8 cellular contexts compared by ENCODE assay signal in the genomic region with DNA sequence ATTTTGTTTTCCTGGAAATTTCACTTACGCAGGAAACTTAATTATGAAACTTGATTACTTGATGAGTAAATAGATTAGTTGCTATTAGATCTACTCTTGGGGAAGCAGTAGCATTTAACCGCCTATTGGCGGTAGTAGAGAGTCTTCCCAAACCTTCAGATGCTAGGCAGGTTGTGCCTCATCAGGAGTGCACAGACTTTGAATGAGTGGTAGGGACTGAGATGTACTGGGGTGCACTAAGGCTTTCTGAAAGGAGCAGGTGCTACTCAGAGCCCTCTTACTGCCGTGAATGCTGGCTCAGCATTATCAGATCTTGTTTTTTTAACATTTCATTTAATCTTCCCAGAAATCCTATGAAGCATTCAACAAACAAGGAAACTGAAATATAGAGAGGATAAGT. TPM values are rescaled to one million over a fixed set of nuclear protein-coding genes. Genes with fewer than 3 reads are reported as not detected.
DNase-seq lines count a peak whose midpoint lies in the region; FAIRE-seq and TF ChIP-seq lines count a peak whose summit lies in the region.

No MANE protein-coding gene starts in this region.

- no peaks in the 10 kb centered on the region for H3F3A ChIP-seq in neural cell (ENCODE audit: insufficient read depth, low read length, poor library complexity, severe bottlenecking)

- FAIRE-seq in frontal cortex (lab: Jason Lieb, UNC) = no peak

- peak; percentile 64 for TF ChIP-seq CTCF in GM12874 (IDR thresholded peaks at IDR 0.05; ENCODE audit: insufficient read depth, low read depth, low read length)
- TF ChIP-seq CTCF in neural cell (IDR thresholded peaks at IDR 0.05; ENCODE audit: poor library complexity, severe bottlenecking) = peak; percentile 58

- TF ChIP-seq EP300 in neural cell (conservative IDR thresholded peaks at IDR 0.05; ENCODE audit: poor library complexity, severe bottlenecking) = no peak

- no peaks in the 10 kb centered on the region for H3K36me3 ChIP-seq in neural cell (ENCODE audit: insufficient read depth, low read length)

- no peak overlapping the region for H3K9ac ChIP-seq in neural cell (ENCODE audit: low read length)

- H3K4me2 ChIP-seq in neural cell (ENCODE audit: low read length) = no peak overlapping the region

- H4K20me1 ChIP-seq in neural cell (ENCODE audit: insufficient read depth) = no peaks in the 10 kb centered on the region

- no peak overlapping the region for H2AFZ ChIP-seq in neural cell (ENCODE audit: low read depth, low read length)

- no peaks in the 10 kb centered on the region for H3K27me3 ChIP-seq in neural cell (ENCODE audit: insufficient read depth, low read depth, low read length)

- no peaks in the 10 kb centered on the region for H3K9me2 ChIP-seq in neural cell (ENCODE audit: insufficient read depth, low read length)

- H3K9me3 ChIP-seq in neural cell (ENCODE audit: low read length) = no peaks in the 10 kb centered on the region

- DNase-seq in AML-193 (lab: John Stamatoyannopoulos, UW) = peak; percentile 63 to 77
- DNase-seq in NCI-H69 (lab: John Stamatoyannopoulos, UW) = peak; percentile 68
- DNase-seq in cerebellum (ENCODE audit: low spot score) = peak; percentile 19
- DNase-seq in SKM-1 (lab: John Stamatoyannopoulos, UW; ENCODE audit: unreplicated experiment) = no peak
- no peak for DNase-seq in frontal cortex (ENCODE audit: low spot score in 2 of 2)
- DNase-seq in NCI-H524 treated with DMSO at 0.1 percent for 48 hours (lab: John Stamatoyannopoulos, UW) = no peak

- no peak overlapping the region for H3K4me3 ChIP-seq in neural cell (ENCODE audit: low read length)

- H3K79me2 ChIP-seq in neural cell (replicated peaks; ENCODE audit: insufficient read depth, low read length) = peaks cover 9% of the 10 kb centered on the region

- no peak overlapping the region for H3K27ac ChIP-seq in neural cell (ENCODE audit: low read length)

- no peak for TF ChIP-seq RAD21 in neural cell (conservative IDR thresholded peaks at IDR 0.05)

TF ChIP-seq in neural cell, 6 proteins besides CTCF, POLR2A, EP300 and RAD21:
- no peak for TF ChIP-seq EZH2 (IDR thresholded peaks at IDR 0.05; ENCODE audit: borderline replicate concordance, insufficient read depth, low read length, poor library complexity, severe bottlenecking)
- TF ChIP-seq, protein P1, sequence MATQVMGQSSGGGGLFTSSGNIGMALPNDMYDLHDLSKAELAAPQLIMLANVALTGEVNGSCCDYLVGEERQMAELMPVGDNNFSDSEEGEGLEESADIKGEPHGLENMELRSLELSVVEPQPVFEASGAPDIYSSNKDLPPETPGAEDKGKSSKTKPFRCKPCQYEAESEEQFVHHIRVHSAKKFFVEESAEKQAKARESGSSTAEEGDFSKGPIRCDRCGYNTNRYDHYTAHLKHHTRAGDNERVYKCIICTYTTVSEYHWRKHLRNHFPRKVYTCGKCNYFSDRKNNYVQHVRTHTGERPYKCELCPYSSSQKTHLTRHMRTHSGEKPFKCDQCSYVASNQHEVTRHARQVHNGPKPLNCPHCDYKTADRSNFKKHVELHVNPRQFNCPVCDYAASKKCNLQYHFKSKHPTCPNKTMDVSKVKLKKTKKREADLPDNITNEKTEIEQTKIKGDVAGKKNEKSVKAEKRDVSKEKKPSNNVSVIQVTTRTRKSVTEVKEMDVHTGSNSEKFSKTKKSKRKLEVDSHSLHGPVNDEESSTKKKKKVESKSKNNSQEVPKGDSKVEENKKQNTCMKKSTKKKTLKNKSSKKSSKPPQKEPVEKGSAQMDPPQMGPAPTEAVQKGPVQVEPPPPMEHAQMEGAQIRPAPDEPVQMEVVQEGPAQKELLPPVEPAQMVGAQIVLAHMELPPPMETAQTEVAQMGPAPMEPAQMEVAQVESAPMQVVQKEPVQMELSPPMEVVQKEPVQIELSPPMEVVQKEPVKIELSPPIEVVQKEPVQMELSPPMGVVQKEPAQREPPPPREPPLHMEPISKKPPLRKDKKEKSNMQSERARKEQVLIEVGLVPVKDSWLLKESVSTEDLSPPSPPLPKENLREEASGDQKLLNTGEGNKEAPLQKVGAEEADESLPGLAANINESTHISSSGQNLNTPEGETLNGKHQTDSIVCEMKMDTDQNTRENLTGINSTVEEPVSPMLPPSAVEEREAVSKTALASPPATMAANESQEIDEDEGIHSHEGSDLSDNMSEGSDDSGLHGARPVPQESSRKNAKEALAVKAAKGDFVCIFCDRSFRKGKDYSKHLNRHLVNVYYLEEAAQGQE (IDR thresholded peaks at IDR 0.05; ENCODE audit: borderline replicate concordance) = no peak
- no peak for TF ChIP-seq TAF1 (IDR thresholded peaks at IDR 0.05; ENCODE audit: low read depth)
- TF ChIP-seq POLR2AphosphoS5 (IDR thresholded peaks at IDR 0.05) = no peak

RNA-seq across cellular contexts. Expression of a gene that starts 7.7 kb away (rescaled TPM):
- 22.9 TPM for total RNA-seq in cerebellum
- polyA plus RNA-seq in neural cell = 43.6 and 45.3 TPM in 2 replicates
- 41.4 and 47.8 TPM in 2 replicates for polyA minus RNA-seq in neural cell
- 28.9 TPM for total RNA-seq in frontal cortex

RNA-seq across cellular contexts. Expression of a gene that starts 7.8 kb away (rescaled TPM):
- total RNA-seq in cerebellum (7.3 TPM), frontal cortex (11.0 TPM)
- polyA plus RNA-seq in neural cell = 40.7 and 45.1 TPM in 2 replicates
- polyA minus RNA-seq in neural cell = 21.9 and 22.6 TPM in 2 replicates

RNA-seq across cellular contexts. Expression of a gene that starts 15.6 kb away (rescaled TPM):
- 75.4 TPM for total RNA-seq in cerebellum
- polyA plus RNA-seq in neural cell = 263 and 289 TPM in 2 replicates
- polyA minus RNA-seq in neural cell = 112 and 127 TPM in 2 replicates
- total RNA-seq in frontal cortex = 92.5 TPM

RNA-seq across cellular contexts. Expression of a gene that starts 16.1 kb away (rescaled TPM):
- 289 TPM for total RNA-seq in cerebellum
- 1,801 and 2,017 TPM in 2 replicates for polyA plus RNA-seq in neural cell
- 363 and 381 TPM in 2 replicates for polyA minus RNA-seq in neural cell
- total RNA-seq in frontal cortex = 489 TPM

RNA-seq across cellular contexts. Expression of a gene that starts 41.9 kb away (rescaled TPM):
- total RNA-seq in cerebellum (149 TPM), frontal cortex (279 TPM)
- 404 and 466 TPM in 2 replicates for polyA plus RNA-seq in neural cell
- 126 and 149 TPM in 2 replicates for polyA minus RNA-seq in neural cell

Comparison
In these comparisons a context has a peak if more than half of its experiments do, and no peak if none do; other contexts are left out.
1. DNase-seq: peak in AML-193 (2 of 2), NCI-H69 (single experiment) and cerebellum (single experiment); none in SKM-1 (single experiment), frontal cortex (0 of 2) and NCI-H524 treated with DMSO at 0.1 percent for 48 hours (single experiment).